Comparison of ENCODE assay signal across 8 cellular contexts in genomic region chr1:109282952-109283747, GRCh38. TPM values are rescaled to one million over a fixed set of nuclear protein-coding genes. Genes with fewer than 3 reads are reported as not detected.
DNase-seq lines count a peak whose midpoint lies in the region; ATAC-seq and TF ChIP-seq lines count a peak whose summit lies in the region.

PSRC1 (minus strand) TSS chr1:109283145.

- H3K9me3 Mint-ChIP-seq in activated T-helper 2 cell treated with anti-CD3 and anti-CD28 coated beads, Interferon-gamma antibody, Interleukin-2, Interleukin-4, amounts not matched to agents 10 μg/mL and 5 μg/mL and 100 μg/mL, durations not matched to agents 14 hours and 24 hours and 36 hours: no peaks in the 10 kb centered on the region
- no peaks in the 10 kb centered on the region for H3K9me3 Mint-ChIP-seq in natural killer cell treated with Interleukin-12 subunit alpha and Interleukin-12 subunit beta and Interleukin-15 and Interleukin-18, amount 100 ng/mL, for 72 hours

- H3K27me3 Mint-ChIP-seq in activated T-helper 2 cell treated with anti-CD3 and anti-CD28 coated beads, Interferon-gamma antibody, Interleukin-2, Interleukin-4, amounts not matched to agents 10 μg/mL and 5 μg/mL and 100 μg/mL, durations not matched to agents 14 hours and 24 hours and 36 hours (ENCODE audit: low read depth): peaks cover 3% of the 10 kb centered on the region
- no peaks in the 10 kb centered on the region for H3K27me3 Mint-ChIP-seq in natural killer cell treated with Interleukin-12 subunit alpha and Interleukin-12 subunit beta and Interleukin-15 and Interleukin-18, amount 100 ng/mL, for 72 hours

- peak within 1 kb of the TSS; percentile 91 for H3K27ac ChIP-seq in RWPE1

- peak within 1 kb of the TSS; percentile 79 for H3K27ac Mint-ChIP-seq in activated T-helper 2 cell treated with anti-CD3 and anti-CD28 coated beads, Interferon-gamma antibody, Interleukin-2, Interleukin-4, amounts not matched to agents 10 μg/mL and 5 μg/mL and 100 μg/mL, durations not matched to agents 14 hours and 24 hours and 36 hours
- H3K27ac Mint-ChIP-seq in natural killer cell treated with Interleukin-12 subunit alpha and Interleukin-12 subunit beta and Interleukin-15 and Interleukin-18, amount 100 ng/mL, for 72 hours: peak within 1 kb of the TSS; percentile 80 to 90

- TF ChIP-seq CTCF in LNCaP clone FGC (IDR thresholded peaks at IDR 0.05; ENCODE audit: control insufficient read depth, extremely low read depth, insufficient read depth) (peak; percentile 37), RWPE1 (conservative IDR thresholded peaks at IDR 0.05; ENCODE audit: low read depth) (peak; percentile 33)

- H3K4me3 Mint-ChIP-seq in activated T-helper 2 cell treated with anti-CD3 and anti-CD28 coated beads, Interferon-gamma antibody, Interleukin-2, Interleukin-4, amounts not matched to agents 10 μg/mL and 5 μg/mL and 100 μg/mL, durations not matched to agents 14 hours and 24 hours and 36 hours (ENCODE audit: low read depth): peak within 1 kb of the TSS; percentile 93
- peak within 1 kb of the TSS; percentile 91 for H3K4me3 Mint-ChIP-seq in natural killer cell treated with Interleukin-12 subunit alpha and Interleukin-12 subunit beta and Interleukin-15 and Interleukin-18, amount 100 ng/mL, for 72 hours

- DNase-seq in ELF-1 (ENCODE audit: low read depth, low spot score) (peak; percentile 97), GOT3 (lab: John Stamatoyannopoulos, UW) (peak; percentile 65), LNCaP clone FGC (ENCODE audit: low read depth) (peak; percentile 83), RWPE1 (ENCODE audit: low spot score) (peak; percentile 98), fibroblast of peridontal ligament (ENCODE audit: extremely low read depth) (peak; percentile 94)
- peak; percentile 87 for DNase-seq in activated T-helper 2 cell treated with anti-CD3 and anti-CD28 coated beads, Interferon-gamma antibody, Interleukin-2, Interleukin-4, amounts not matched to agents 10 μg/mL and 5 μg/mL and 100 μg/mL, durations not matched to agents 14 hours and 24 hours and 36 hours (ENCODE audit: low spot score)
- DNase-seq in natural killer cell treated with Interleukin-12 subunit alpha and Interleukin-12 subunit beta and Interleukin-15 and Interleukin-18, amount 100 ng/mL, for 72 hours (ENCODE audit: low spot score): peak; percentile 93
- peak; percentile 93 for DNase-seq in stimulated activated naive CD8-positive, alpha-beta T cell treated with anti-CD3 and anti-CD28 coated beads, Interleukin-15, Interleukin-2, amounts not matched to agents 100 U/mL and 50 U/mL, for 24 hours

- peak within 1 kb of the TSS; percentile 81 for H3K4me3 ChIP-seq in LNCaP clone FGC (ENCODE audit: low read depth, low read length)

- CTCF ChIA-PET in RWPE1 (lab: Yijun Ruan, JAX): interaction anchor here (0.9 to 1.1 kb wide), 2 partner anchors 28 to 115 kb away, joined by 3 to 5 read pairs; partner anchors contain the start of gene SORT1

- H3K36me3 Mint-ChIP-seq in activated T-helper 2 cell treated with anti-CD3 and anti-CD28 coated beads, Interferon-gamma antibody, Interleukin-2, Interleukin-4, amounts not matched to agents 10 μg/mL and 5 μg/mL and 100 μg/mL, durations not matched to agents 14 hours and 24 hours and 36 hours (ENCODE audit: low read depth): peaks cover 13% of the 10 kb centered on the region
- H3K36me3 Mint-ChIP-seq in natural killer cell treated with Interleukin-12 subunit alpha and Interleukin-12 subunit beta and Interleukin-15 and Interleukin-18, amount 100 ng/mL, for 72 hours: no peaks in the 10 kb centered on the region

- intact Hi-C loops in activated T-helper 2 cell treated with anti-CD3 and anti-CD28 coated beads, Interferon-gamma antibody, Interleukin-2, Interleukin-4, amounts not matched to agents 10 μg/mL and 5 μg/mL and 100 μg/mL, durations not matched to agents 14 hours and 24 hours and 36 hours (cut with micrococcal nuclease): no loop called here

- H3K4me1 Mint-ChIP-seq in activated T-helper 2 cell treated with anti-CD3 and anti-CD28 coated beads, Interferon-gamma antibody, Interleukin-2, Interleukin-4, amounts not matched to agents 10 μg/mL and 5 μg/mL and 100 μg/mL, durations not matched to agents 14 hours and 24 hours and 36 hours (ENCODE audit: low read depth): peaks cover 21% of the 10 kb centered on the region
- H3K4me1 Mint-ChIP-seq in natural killer cell treated with Interleukin-12 subunit alpha and Interleukin-12 subunit beta and Interleukin-15 and Interleukin-18, amount 100 ng/mL, for 72 hours (ENCODE audit: low read depth in 2 of 2): peaks cover 13 to 18% of the 10 kb centered on the region in 2 donors

- peak; percentile 99 for ATAC-seq in natural killer cell treated with Interleukin-12 subunit alpha and Interleukin-12 subunit beta and Interleukin-15 and Interleukin-18, amount 100 ng/mL, for 72 hours
- ATAC-seq in stimulated activated naive CD8-positive, alpha-beta T cell treated with anti-CD3 and anti-CD28 coated beads, Interleukin-15, Interleukin-2, amounts not matched to agents 100 U/mL and 50 U/mL, for 24 hours: peak; percentile 97

- POLR2A ChIA-PET in RWPE1 (lab: Yijun Ruan, JAX; ENCODE audit: low non-redundant PET): interaction anchor here (0.5 kb wide), 1 partner anchor 96 kb away, joined by 3 read pairs; no protein-coding TSS in a partner anchor

RNA-seq across cellular contexts. Expression of gene PSRC1, which starts in this region (rescaled TPM):
- 7.8 and 9.5 TPM in 2 replicates for total RNA-seq in activated T-helper 2 cell treated with anti-CD3 and anti-CD28 coated beads, Interferon-gamma antibody, Interleukin-2, Interleukin-4, amounts not matched to agents 10 μg/mL and 5 μg/mL and 100 μg/mL, durations not matched to agents 14 hours and 24 hours and 36 hours
- 10 to 100 TPM in 1 of 2 donors, 1 to 10 TPM in 1; 4.7 to 16.2 TPM for total RNA-seq in natural killer cell treated with Interleukin-12 subunit alpha and Interleukin-12 subunit beta and Interleukin-15 and Interleukin-18, amount 100 ng/mL, for 72 hours

Comparison
In these comparisons a context has a peak if more than half of its experiments do, and no peak if none do; other contexts are left out.
1. Peak in every context shown above with its lines: DNase-seq, ATAC-seq, H3K4me3 ChIP-seq and H3K27ac ChIP-seq.